Comparison of ENCODE assay signal across 1 cellular context in the genomic region with DNA sequence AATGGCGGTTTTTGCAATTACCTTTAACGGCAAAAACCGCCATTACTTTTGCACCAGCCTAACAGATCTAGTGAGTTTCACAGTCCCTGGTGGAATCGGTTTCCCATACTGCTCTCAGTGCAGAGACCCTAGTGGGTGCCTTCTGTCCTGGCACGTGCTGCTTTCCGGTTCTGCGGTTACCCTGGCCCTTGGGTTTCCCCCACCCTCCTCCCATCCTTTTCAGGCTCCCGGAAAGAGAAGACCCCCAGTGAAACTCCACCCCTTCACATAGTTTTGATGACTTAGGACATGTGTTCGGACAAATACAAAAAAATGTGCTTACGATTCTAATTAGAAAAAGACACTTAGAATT.
TF ChIP-seq lines count a peak whose summit lies in the region.

No MANE protein-coding gene starts in this region.

TF ChIP-seq in H1, 55 proteins besides CTCF, POLR2A, EP300 and RAD21:
- TF ChIP-seq RNF2 (IDR thresholded peaks at IDR 0.05; ENCODE audit: borderline replicate concordance, low read depth, low read length, missing control alignments, poor library complexity, severe bottlenecking): no peak
- TF ChIP-seq KDM5A (IDR thresholded peaks at IDR 0.05; ENCODE audit: low read length): no peak
- TF ChIP-seq MAX (IDR thresholded peaks at IDR 0.05): peak; percentile 64; the same call in 1 of the 2 replicates
- TF ChIP-seq YY1 (IDR thresholded peaks at IDR 0.05; ENCODE audit: low read depth, low read length): no peak
